In genomic region chr18:45967007-45967706, GRCh38 we compare ENCODE assay signal across 8 cellular contexts. TPM values are rescaled to one million over a fixed set of nuclear protein-coding genes. Genes with fewer than 3 reads are reported as not detected.
DNase-seq lines count a peak whose midpoint lies in the region; ATAC-seq and TF ChIP-seq lines count a peak whose summit lies in the region.

Gene EPG5 (minus strand): TSS chr18:45967329. CDS start chr18:45967239, 90 bp downstream.

- H3K4me1 ChIP-seq in DND-41 (ENCODE audit: insufficient read depth, low read length) (peaks cover 52% of the 10 kb centered on the region), Peyer's patch (peaks cover 0 to 8% (median 0%) of the 10 kb centered on the region in 4 donors), esophagus squamous epithelium (peaks cover 0 to 40% (median 10%) of the 10 kb centered on the region in 3 donors), muscle layer of duodenum (ENCODE audit: control insufficient read depth in 1 of 2, insufficient read depth in 2 of 2, low read length in 2 of 2) (peaks cover 0 to 4% of the 10 kb centered on the region in 2 donors)

- ATAC-seq in DND-41 (ENCODE audit: insufficient read depth, low read depth) (peak; percentile 93), GM21825 (IDR thresholded peaks at IDR 0.05; ENCODE audit: unreplicated experiment) (peak; percentile 97)

- TF ChIP-seq POLR2A in Peyer's patch (IDR thresholded peaks at IDR 0.05) (peak; percentile 42 to 59), esophagus squamous epithelium (IDR thresholded peaks at IDR 0.05) (peak in 3 of 4 donors; percentile 30 to 68 (median 63))

- peak within 1 kb of the TSS; percentile 91 for H2AFZ ChIP-seq in DND-41 (ENCODE audit: low read depth, low read length)

- DNase-seq in DND-41: peak; percentile 94
- peak; percentile 95 to 98 (median 97) for DNase-seq in Peyer's patch
- DNase-seq in activated T-cell treated with anti-CD3 and anti-CD28 coated beads, Interleukin-2, amount 50 U/mL, for 48 hours: peak; percentile 94 to 95
- DNase-seq in esophagus squamous epithelium (lab: John Stamatoyannopoulos, UW): peak; percentile 63
- DNase-seq in stimulated activated CD8-positive, alpha-beta memory T cell treated with anti-CD3 and anti-CD28 coated beads, Interleukin-7, amount 100 ng/mL, for 24 hours (ENCODE audit: low read depth): peak; percentile 82

- H3K9me3 ChIP-seq in DND-41 (ENCODE audit: insufficient read depth, low read length, severe bottlenecking) (no peaks in the 10 kb centered on the region), KOPT-K1 (ENCODE audit: insufficient read depth, low read length, poor library complexity, severe bottlenecking) (no peaks in the 10 kb centered on the region), Peyer's patch (no peaks in the 10 kb centered on the region), esophagus squamous epithelium (no peaks in the 10 kb centered on the region), muscle layer of duodenum (ENCODE audit: control insufficient read depth in 1 of 2, low read length in 2 of 2) (no peaks in the 10 kb centered on the region)

- intact Hi-C loops in esophagus squamous epithelium (cut with DNase I): no loop called here

- H3K9ac ChIP-seq in DND-41 (ENCODE audit: low read depth, low read length): peak within 1 kb of the TSS; percentile 65

- H3K27ac ChIP-seq in DND-41 (ENCODE audit: low read length) (peak within 1 kb of the TSS; percentile 68), KOPT-K1 (ENCODE audit: low read depth, low read length, poor library complexity, severe bottlenecking) (peak within 1 kb of the TSS; percentile 67), Peyer's patch (peak within 1 kb of the TSS; percentile 70 to 83 (median 77)), esophagus squamous epithelium (peak within 1 kb of the TSS; percentile 75 to 89 (median 88)), muscle layer of duodenum (ENCODE audit: low read length) (peak within 1 kb of the TSS; percentile 74)

- H3K79me2 ChIP-seq in DND-41 (ENCODE audit: insufficient read depth, low read length): peaks cover 38% of the 10 kb centered on the region

- no peaks in the 10 kb centered on the region for H4K20me1 ChIP-seq in DND-41 (ENCODE audit: insufficient read depth, low read length)

- peak within 1 kb of the TSS; percentile 91 for H3K4me2 ChIP-seq in DND-41 (ENCODE audit: insufficient read depth, low read length)

- H3K36me3 ChIP-seq in DND-41 (ENCODE audit: insufficient read depth, low read length) (no peaks in the 10 kb centered on the region; the same call in 1 of the 2 replicates), KOPT-K1 (ENCODE audit: insufficient read depth, low read length) (no peaks in the 10 kb centered on the region), Peyer's patch (no peaks in the 10 kb centered on the region), esophagus squamous epithelium (peaks cover 0 to 6% (median 0%) of the 10 kb centered on the region in 3 donors), muscle layer of duodenum (ENCODE audit: control insufficient read depth in 1 of 2, insufficient read depth in 2 of 2, low read length in 2 of 2) (peaks cover 3 to 9% of the 10 kb centered on the region in 2 donors)

- H3K27me3 ChIP-seq in DND-41 (ENCODE audit: insufficient read depth, low read length, poor library complexity): no peaks in the 10 kb centered on the region
- H3K27me3 ChIP-seq in Peyer's patch: no peaks in the 10 kb centered on the region
- no peaks in the 10 kb centered on the region for H3K27me3 ChIP-seq in esophagus squamous epithelium
- no peaks in the 10 kb centered on the region for H3K27me3 ChIP-seq in muscle layer of duodenum (ENCODE audit: low read depth, low read length)

- TF ChIP-seq CTCF in DND-41 (IDR thresholded peaks at IDR 0.05; ENCODE audit: borderline replicate concordance, extremely low read depth, low read length, poor library complexity, severe bottlenecking): no peak
- TF ChIP-seq CTCF in Peyer's patch (IDR thresholded peaks at IDR 0.05): no peak
- TF ChIP-seq CTCF in esophagus squamous epithelium (IDR thresholded peaks at IDR 0.05): peak in 2 of 6 experiments; percentile 17 to 42

- 0% methylated on average over 20 to 34 of the region's 50 CpGs for WGBS in esophagus squamous epithelium, 2 donors

- H3K4me3 ChIP-seq in DND-41 (ENCODE audit: low read depth in 1 of 2, low read length in 2 of 2) (peak within 1 kb of the TSS; percentile 47 to 80), Peyer's patch (peak within 1 kb of the TSS; percentile 59 to 98 (median 77)), esophagus squamous epithelium (peak within 1 kb of the TSS; percentile 57 to 98 (median 86)), muscle layer of duodenum (ENCODE audit: low read depth in 1 of 2, low read length in 2 of 2) (peak within 1 kb of the TSS; percentile 91 to 99)

RNA-seq across cellular contexts. Expression of gene EPG5, which starts in this region (rescaled TPM):
- total RNA-seq in Peyer's patch (10 to 100 TPM; 27.7 to 61.1 (median 33.3) TPM), esophagus squamous epithelium (10 to 100 TPM in 3 of 4 donors, 1 to 10 TPM in 1; 7.8 to 28.8 (median 22.6) TPM)

Comparison
In these comparisons a context has a peak if more than half of its experiments do, and no peak if none do; other contexts are left out.
1. Peak in every context shown above with its lines: DNase-seq, ATAC-seq, H3K4me3 ChIP-seq and H3K27ac ChIP-seq.